ENCODE assay signal across 1 cellular context in the genomic region with DNA sequence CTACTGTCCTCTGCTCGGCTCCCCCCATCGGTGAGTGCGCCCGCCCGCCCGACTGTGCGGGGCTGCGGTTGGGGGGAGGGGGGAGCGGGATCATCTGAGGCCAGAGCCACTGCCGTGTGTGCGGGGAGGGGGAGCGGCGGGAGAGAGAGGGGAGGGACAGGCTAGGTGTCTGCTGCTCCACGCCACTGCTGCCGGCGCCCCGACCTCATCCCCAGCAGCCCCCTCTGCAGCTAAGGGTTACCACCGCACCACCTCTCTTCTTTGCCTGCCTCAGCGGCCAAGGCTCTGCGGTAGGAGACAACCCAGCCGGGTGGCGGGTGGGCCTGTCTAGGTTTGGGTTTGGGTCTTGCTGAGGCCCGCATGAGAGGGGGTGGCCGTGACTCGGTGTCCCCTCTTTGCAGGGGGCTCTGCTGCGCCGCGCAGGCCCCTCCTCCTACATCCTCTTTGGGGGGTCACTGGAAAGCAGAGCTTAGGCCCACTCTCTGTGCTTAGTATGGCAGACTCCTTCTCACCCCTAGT.
TF ChIP-seq lines count a peak whose summit lies in the region.

No MANE protein-coding gene starts in this region.

TF ChIP-seq in endothelial cell of umbilical vein, 7 proteins besides CTCF, POLR2A, EP300 and RAD21:
- TF ChIP-seq EZH2 (IDR thresholded peaks at IDR 0.05; ENCODE audit: borderline replicate concordance, low read depth, low read length, severe bottlenecking) = no peak
- no peak for TF ChIP-seq POLR2AphosphoS5 (IDR thresholded peaks at IDR 0.05; ENCODE audit: insufficient read depth, low read depth, low read length)
- TF ChIP-seq, protein P1, sequence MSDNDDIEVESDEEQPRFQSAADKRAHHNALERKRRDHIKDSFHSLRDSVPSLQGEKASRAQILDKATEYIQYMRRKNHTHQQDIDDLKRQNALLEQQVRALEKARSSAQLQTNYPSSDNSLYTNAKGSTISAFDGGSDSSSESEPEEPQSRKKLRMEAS (IDR thresholded peaks at IDR 0.05; ENCODE audit: insufficient read depth, insufficient read length) = no peak
- TF ChIP-seq FOS (IDR thresholded peaks at IDR 0.05; ENCODE audit: borderline replicate concordance, insufficient read depth, low read length) = no peak
- no peak for TF ChIP-seq MYC (IDR thresholded peaks at IDR 0.05; ENCODE audit: low read depth, low read length)
